In the genomic region with DNA sequence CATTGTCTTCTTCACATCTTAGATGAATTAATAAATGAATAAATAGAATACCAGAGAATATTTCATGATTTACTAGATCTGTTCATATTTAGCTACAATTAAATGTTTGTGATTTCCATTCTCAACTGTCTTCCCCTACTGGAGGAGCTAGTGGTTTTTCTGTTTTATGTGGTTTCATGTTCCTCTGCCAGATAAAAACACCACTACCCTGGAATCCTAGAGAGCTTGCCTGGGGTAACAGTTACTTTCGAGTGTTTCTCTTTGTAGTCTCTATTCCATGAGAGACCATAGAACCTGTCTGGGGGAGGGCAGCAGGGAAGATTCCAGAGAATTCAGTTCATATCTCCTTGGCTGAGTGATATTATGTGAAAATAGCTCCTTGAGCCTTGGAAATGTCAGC, we compare ENCODE assay signal across 18 cellular contexts.
DNase-seq lines count a peak whose midpoint lies in the region; ATAC-seq and TF ChIP-seq lines count a peak whose summit lies in the region.
"Had no signal": no experiment of that assay in that cellular context is flagged by ENCODE, and none has a peak within 500 bp of the region (broad histone marks: within the 10 kb centered on the region; RNA-seq: fewer than 3 reads in every experiment).

No MANE protein-coding gene starts in this region.

- TF ChIP-seq CTCF in astrocyte of the cerebellum (IDR thresholded peaks at IDR 0.05; ENCODE audit: low read depth, low read length, missing control alignments) = no peak

- H3K9ac ChIP-seq in BLaER1 treated with 17β-estradiol and CSF1 and Interleukin-3, amounts not matched to agents 10 nM and 100 nM = no peak overlapping the region

- peak overlapping the region in 6 of 11 experiments; percentile 8 to 53 (median 34); a peak in 11 of 22 replicates for H3K4me2 ChIP-seq in BLaER1 treated with 17β-estradiol and CSF1 and Interleukin-3, amounts not matched to agents 10 nM and 100 nM
- H3K4me2 ChIP-seq: A549 had no signal

- ATAC-seq in HG02623 (IDR thresholded peaks at IDR 0.05; ENCODE audit: unreplicated experiment) = no peak
- ATAC-seq: A549 had no signal

- no peaks in the 10 kb centered on the region for H3K9me3 ChIP-seq in BLaER1 treated with 17β-estradiol and CSF1 and Interleukin-3, amounts not matched to agents 10 nM and 100 nM (replicated peaks in 1 of 11)
- H3K9me3 ChIP-seq: A549, HAP-1 had no signal

- no peaks in the 10 kb centered on the region for H3K27me3 ChIP-seq in BLaER1 treated with 17β-estradiol and CSF1 and Interleukin-3, amounts not matched to agents 10 nM and 100 nM

- in situ Hi-C loops in astrocyte of the cerebellum (cut with HindIII; ENCODE audit: low sequenced_read_pairs) = no loop called here

- H4K20me1 ChIP-seq in BLaER1 treated with 17β-estradiol and CSF1 and Interleukin-3, amounts not matched to agents 10 nM and 100 nM = no peaks in the 10 kb centered on the region

- peaks cover 0 to 18% (median 9%) of the 10 kb centered on the region in 10 experiments; a peak in 10 of 20 replicates for H3K4me1 ChIP-seq in BLaER1 treated with 17β-estradiol and CSF1 and Interleukin-3, amounts not matched to agents 10 nM and 100 nM
- H3K4me1 ChIP-seq: A549 had no signal

- H3K27ac ChIP-seq in BLaER1 treated with 17β-estradiol and CSF1 and Interleukin-3, amounts not matched to agents 10 nM and 100 nM = no peak overlapping the region
- H3K27ac ChIP-seq: A549 had no signal

- DNase-seq in OCI-M1 (lab: John Stamatoyannopoulos, UW) (peak; percentile 46), astrocyte of the cerebellum (ENCODE audit: low read depth) (peak; percentile 23), AG08396 (ENCODE audit: low spot score) (no peak), NCI-H1694 treated with DMSO at 0.1 percent for 48 hours (lab: John Stamatoyannopoulos, UW) (no peak)
- no peak for DNase-seq in stimulated activated CD4-positive, alpha-beta T cell treated with anti-CD3 and anti-CD28 coated beads, Interleukin-2, amount 100 ng/mL, for 24 hours
- DNase-seq: 8988T; ACHN; CD4-positive, alpha-beta T cell; CD8-positive, alpha-beta memory T cell; DMS 273 treated with DMSO at 0.1 percent for 48 hours; DMS79; GF-D8; GOT3; HFFc6 had no signal

- H3K36me3 ChIP-seq in BLaER1 treated with 17β-estradiol and CSF1 and Interleukin-3, amounts not matched to agents 10 nM and 100 nM = no peaks in the 10 kb centered on the region
- H3K36me3 ChIP-seq: HAP-1 had no signal

- H3K4me3 ChIP-seq in BLaER1 treated with 17β-estradiol and CSF1 and Interleukin-3, amounts not matched to agents 10 nM and 100 nM = no peak overlapping the region
- H3K4me3 ChIP-seq in astrocyte of the cerebellum (ENCODE audit: low read depth, low read length) = no peak overlapping the region
- H3K4me3 ChIP-seq: A549, HAP-1 had no signal

Comparison
In these comparisons a context has a peak if more than half of its experiments do, and no peak if none do; other contexts are left out.
1. DNase-seq: peak in OCI-M1 (single experiment) and astrocyte of the cerebellum (single experiment); none in stimulated activated CD4-positive, alpha-beta T cell treated with anti-CD3 and anti-CD28 coated beads, Interleukin-2, amount 100 ng/mL, for 24 hours (0 of 2), AG08396 (single experiment) and NCI-H1694 treated with DMSO at 0.1 percent for 48 hours (single experiment).